In genomic region chr16:19396555-19397011, GRCh38 we compare ENCODE assay signal across 13 cellular contexts. TPM values are rescaled to one million over a fixed set of nuclear protein-coding genes. Genes with fewer than 3 reads are reported as not detected.
A peak's percentile ranks its signal among the peaks of the same experiment; 100 is the strongest.
DNase-seq lines count a peak whose midpoint lies in the region; TF ChIP-seq lines count a peak whose summit lies in the region.
"Had no signal": no experiment of that assay in that cellular context is flagged by ENCODE, and none has a peak within 500 bp of the region (broad histone marks: within the 10 kb centered on the region; RNA-seq: fewer than 3 reads in every experiment).

No MANE protein-coding gene starts in this region.

- H3K4me3 ChIP-seq in mesodermal cell (ENCODE audit: extremely low read depth, insufficient read depth, low read length, poor library complexity, severe bottlenecking): no peak overlapping the region
- H3K4me3 ChIP-seq in tibial artery: no peak overlapping the region
- H3K4me3 ChIP-seq: BLaER1 had no signal

- H3K27ac Mint-ChIP-seq in osteocyte (ENCODE audit: unreplicated experiment): no peak overlapping the region
- H3K27ac Mint-ChIP-seq: T-cell had no signal

- peak; percentile 95 for DNase-seq in DMS53 (lab: John Stamatoyannopoulos, UW)
- DNase-seq in NCI-H2029 (lab: John Stamatoyannopoulos, UW): peak; percentile 96
- peak; percentile 63 for DNase-seq in amniotic epithelial cell (ENCODE audit: low read depth)
- no peak for DNase-seq in osteocyte (ENCODE audit: extremely low spot score, unreplicated experiment)
- no peak for DNase-seq in DMS 273 (lab: John Stamatoyannopoulos, UW; ENCODE audit: unreplicated experiment)
- DNase-seq in AG20443 (ENCODE audit: low spot score): no peak
- no peak for DNase-seq in tibial artery
- DNase-seq: amniotic stem cell, posterior cingulate gyrus, T-cell had no signal

- H3K27me3 Mint-ChIP-seq in osteocyte (ENCODE audit: unreplicated experiment): no peaks in the 10 kb centered on the region

- H3K27ac ChIP-seq in mesodermal cell (ENCODE audit: low read depth, low read length, severe bottlenecking): peak overlapping the region; percentile 91
- no peak overlapping the region for H3K27ac ChIP-seq in tibial artery
- H3K27ac ChIP-seq: BLaER1 had no signal

- H3K4me1 Mint-ChIP-seq in osteocyte (ENCODE audit: unreplicated experiment): no peaks in the 10 kb centered on the region
- H3K4me1 Mint-ChIP-seq: T-cell had no signal

- no peaks in the 10 kb centered on the region for H3K36me3 Mint-ChIP-seq in osteocyte (ENCODE audit: unreplicated experiment)
- H3K36me3 Mint-ChIP-seq: T-cell had no signal

- TF ChIP-seq CTCF in osteocyte (IDR thresholded peaks at IDR 0.05): no peak
- no peak for TF ChIP-seq CTCF in tibial artery (IDR thresholded peaks at IDR 0.05)

- peaks cover 8% of the 10 kb centered on the region for H3K9me3 Mint-ChIP-seq in osteocyte (ENCODE audit: unreplicated experiment)

- H3K36me3 ChIP-seq in mesodermal cell (ENCODE audit: control insufficient read depth, insufficient read depth, low read length) (peaks cover 7% of the 10 kb centered on the region), tibial artery (no peaks in the 10 kb centered on the region)
- H3K36me3 ChIP-seq: BLaER1 had no signal

- H3K4me1 ChIP-seq in mesodermal cell (ENCODE audit: control insufficient read depth, insufficient read depth, low read length, poor library complexity, severe bottlenecking) (peaks cover 24% of the 10 kb centered on the region), tibial artery (no peaks in the 10 kb centered on the region)
- H3K4me1 ChIP-seq: BLaER1 had no signal

- H3K9me3 ChIP-seq in mesodermal cell (ENCODE audit: control insufficient read depth, low read length) (peaks cover 29% of the 10 kb centered on the region), tibial artery (peaks cover 0 to 8% (median 4%) of the 10 kb centered on the region in 3 donors)

- 89 to 95% methylated on average over 8 to 9 of the region's 9 CpGs for WGBS in mesodermal cell (ENCODE audit: insufficient coverage in 2 of 2), 2 experiments

- H3K4me3 Mint-ChIP-seq in osteocyte (ENCODE audit: unreplicated experiment): no peak overlapping the region
- H3K4me3 Mint-ChIP-seq: T-cell had no signal

- intact Hi-C loops in tibial artery (cut with DNase I; ENCODE audit: low total_unique reads): no loop called here

- H3K27me3 ChIP-seq in tibial artery: peaks cover 0 to 14% of the 10 kb centered on the region in 2 donors
- H3K27me3 ChIP-seq: BLaER1 had no signal

RNA-seq across cellular contexts. Expression of gene TMC5, which starts 21.1 kb away (rescaled TPM):
- polyA plus RNA-seq in mesodermal cell (2013, experiment 1 of 2): 2.0 TPM
- polyA plus RNA-seq in mesodermal cell (2013, experiment 2 of 2): 2.1 TPM
- total RNA-seq in osteocyte: not detected in 2 replicates
- total RNA-seq: activated CD8-positive, alpha-beta memory T cell treated with anti-CD3 and anti-CD28 coated beads for 36 hours had no signal

Comparison
In these comparisons a context has a peak if more than half of its experiments do, and no peak if none do; other contexts are left out.
1. DNase-seq: peak in DMS53 (single experiment), NCI-H2029 (single experiment) and amniotic epithelial cell (single experiment); none in osteocyte (single experiment), DMS 273 (single experiment), AG20443 (single experiment) and tibial artery (0 of 2).